In genomic region chr1:204584699-204585372, GRCh38 we compare ENCODE assay signal across 1 cellular context.
TF ChIP-seq lines count a peak whose summit lies in the region.

No MANE protein-coding gene starts in this region.

TF ChIP-seq in SK-N-SH, 30 proteins besides CTCF, POLR2A, EP300 and RAD21 (continued from another document):
- TF ChIP-seq, protein P1, sequence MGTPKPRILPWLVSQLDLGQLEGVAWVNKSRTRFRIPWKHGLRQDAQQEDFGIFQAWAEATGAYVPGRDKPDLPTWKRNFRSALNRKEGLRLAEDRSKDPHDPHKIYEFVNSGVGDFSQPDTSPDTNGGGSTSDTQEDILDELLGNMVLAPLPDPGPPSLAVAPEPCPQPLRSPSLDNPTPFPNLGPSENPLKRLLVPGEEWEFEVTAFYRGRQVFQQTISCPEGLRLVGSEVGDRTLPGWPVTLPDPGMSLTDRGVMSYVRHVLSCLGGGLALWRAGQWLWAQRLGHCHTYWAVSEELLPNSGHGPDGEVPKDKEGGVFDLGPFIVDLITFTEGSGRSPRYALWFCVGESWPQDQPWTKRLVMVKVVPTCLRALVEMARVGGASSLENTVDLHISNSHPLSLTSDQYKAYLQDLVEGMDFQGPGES (IDR thresholded peaks at IDR 0.05; ENCODE audit: low read depth, low read length), result no peak
- TF ChIP-seq RCOR1 (IDR thresholded peaks at IDR 0.05; ENCODE audit: low read length) (no peak), ZBTB33 (IDR thresholded peaks at IDR 0.05; ENCODE audit: borderline replicate concordance, low read depth) (no peak), RXRA (IDR thresholded peaks at IDR 0.05; ENCODE audit: borderline replicate concordance, low read depth) (no peak), RFX5 (IDR thresholded peaks at IDR 0.05; ENCODE audit: low read length) (no peak), USF1 (IDR thresholded peaks at IDR 0.05; ENCODE audit: borderline replicate concordance, low read depth) (no peak)
